1 cellular context compared by ENCODE assay signal in genomic region chr3:196803891-196804468, GRCh38.
TF ChIP-seq lines count a peak whose summit lies in the region.

No MANE protein-coding gene starts in this region.

TF ChIP-seq in HepG2, 621 proteins besides CTCF, POLR2A, EP300 and RAD21 (continued from another document):
- TF ChIP-seq, protein P1, sequence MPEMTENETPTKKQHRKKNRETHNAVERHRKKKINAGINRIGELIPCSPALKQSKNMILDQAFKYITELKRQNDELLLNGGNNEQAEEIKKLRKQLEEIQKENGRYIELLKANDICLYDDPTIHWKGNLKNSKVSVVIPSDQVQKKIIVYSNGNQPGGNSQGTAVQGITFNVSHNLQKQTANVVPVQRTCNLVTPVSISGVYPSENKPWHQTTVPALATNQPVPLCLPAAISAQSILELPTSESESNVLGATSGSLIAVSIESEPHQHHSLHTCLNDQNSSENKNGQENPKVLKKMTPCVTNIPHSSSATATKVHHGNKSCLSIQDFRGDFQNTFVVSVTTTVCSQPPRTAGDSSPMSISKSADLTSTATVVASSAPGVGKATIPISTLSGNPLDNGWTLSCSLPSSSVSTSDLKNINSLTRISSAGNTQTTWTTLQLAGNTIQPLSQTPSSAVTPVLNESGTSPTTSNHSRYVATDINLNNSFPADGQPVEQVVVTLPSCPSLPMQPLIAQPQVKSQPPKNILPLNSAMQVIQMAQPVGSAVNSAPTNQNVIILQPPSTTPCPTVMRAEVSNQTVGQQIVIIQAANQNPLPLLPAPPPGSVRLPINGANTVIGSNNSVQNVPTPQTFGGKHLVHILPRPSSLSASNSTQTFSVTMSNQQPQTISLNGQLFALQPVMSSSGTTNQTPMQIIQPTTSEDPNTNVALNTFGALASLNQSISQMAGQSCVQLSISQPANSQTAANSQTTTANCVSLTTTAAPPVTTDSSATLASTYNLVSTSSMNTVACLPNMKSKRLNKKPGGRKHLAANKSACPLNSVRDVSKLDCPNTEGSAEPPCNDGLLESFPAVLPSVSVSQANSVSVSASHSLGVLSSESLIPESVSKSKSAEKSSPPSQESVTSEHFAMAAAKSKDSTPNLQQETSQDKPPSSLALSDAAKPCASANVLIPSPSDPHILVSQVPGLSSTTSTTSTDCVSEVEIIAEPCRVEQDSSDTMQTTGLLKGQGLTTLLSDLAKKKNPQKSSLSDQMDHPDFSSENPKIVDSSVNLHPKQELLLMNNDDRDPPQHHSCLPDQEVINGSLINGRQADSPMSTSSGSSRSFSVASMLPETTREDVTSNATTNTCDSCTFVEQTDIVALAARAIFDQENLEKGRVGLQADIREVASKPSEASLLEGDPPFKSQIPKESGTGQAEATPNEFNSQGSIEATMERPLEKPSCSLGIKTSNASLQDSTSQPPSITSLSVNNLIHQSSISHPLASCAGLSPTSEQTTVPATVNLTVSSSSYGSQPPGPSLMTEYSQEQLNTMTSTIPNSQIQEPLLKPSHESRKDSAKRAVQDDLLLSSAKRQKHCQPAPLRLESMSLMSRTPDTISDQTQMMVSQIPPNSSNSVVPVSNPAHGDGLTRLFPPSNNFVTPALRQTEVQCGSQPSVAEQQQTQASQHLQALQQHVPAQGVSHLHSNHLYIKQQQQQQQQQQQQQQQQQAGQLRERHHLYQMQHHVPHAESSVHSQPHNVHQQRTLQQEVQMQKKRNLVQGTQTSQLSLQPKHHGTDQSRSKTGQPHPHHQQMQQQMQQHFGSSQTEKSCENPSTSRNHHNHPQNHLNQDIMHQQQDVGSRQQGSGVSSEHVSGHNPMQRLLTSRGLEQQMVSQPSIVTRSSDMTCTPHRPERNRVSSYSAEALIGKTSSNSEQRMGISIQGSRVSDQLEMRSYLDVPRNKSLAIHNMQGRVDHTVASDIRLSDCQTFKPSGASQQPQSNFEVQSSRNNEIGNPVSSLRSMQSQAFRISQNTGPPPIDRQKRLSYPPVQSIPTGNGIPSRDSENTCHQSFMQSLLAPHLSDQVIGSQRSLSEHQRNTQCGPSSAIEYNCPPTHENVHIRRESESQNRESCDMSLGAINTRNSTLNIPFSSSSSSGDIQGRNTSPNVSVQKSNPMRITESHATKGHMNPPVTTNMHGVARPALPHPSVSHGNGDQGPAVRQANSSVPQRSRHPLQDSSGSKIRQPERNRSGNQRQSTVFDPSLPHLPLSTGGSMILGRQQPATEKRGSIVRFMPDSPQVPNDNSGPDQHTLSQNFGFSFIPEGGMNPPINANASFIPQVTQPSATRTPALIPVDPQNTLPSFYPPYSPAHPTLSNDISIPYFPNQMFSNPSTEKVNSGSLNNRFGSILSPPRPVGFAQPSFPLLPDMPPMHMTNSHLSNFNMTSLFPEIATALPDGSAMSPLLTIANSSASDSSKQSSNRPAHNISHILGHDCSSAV (CRISPR knock-in tag; IDR thresholded peaks at IDR 0.05; ENCODE audit: borderline replicate concordance): no peak
TF ChIP-seq in HepG2: peak in this region for 1.
